Comparison of ENCODE assay signal across 9 cellular contexts in the genomic region with DNA sequence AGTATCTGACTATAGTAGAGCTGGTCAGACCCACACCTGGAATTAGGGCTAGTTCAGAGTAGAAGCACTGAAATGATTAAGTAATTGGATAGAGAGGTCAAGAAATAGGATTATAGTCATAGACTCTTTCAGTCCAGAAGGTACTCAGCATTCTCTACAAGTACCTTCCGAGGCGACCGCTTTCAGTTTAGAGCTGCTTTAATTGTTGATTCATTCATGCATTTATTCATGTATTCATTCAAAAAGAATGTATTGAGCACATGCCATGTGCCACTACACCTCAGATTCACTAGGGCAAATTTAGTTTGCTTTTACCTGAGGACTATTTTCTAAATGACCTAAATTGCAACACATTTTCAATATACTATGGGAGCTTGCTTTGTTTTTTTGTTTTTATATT. TPM values are rescaled to one million over a fixed set of nuclear protein-coding genes. Genes with fewer than 3 reads are reported as not detected.
DNase-seq lines count a peak whose midpoint lies in the region; ATAC-seq and TF ChIP-seq lines count a peak whose summit lies in the region.
"Had no signal": no experiment of that assay in that cellular context is flagged by ENCODE, and none has a peak within 500 bp of the region (broad histone marks: within the 10 kb centered on the region; RNA-seq: fewer than 3 reads in every experiment).

No MANE protein-coding gene starts in this region.

- H3K4me3 ChIP-seq in SK-N-SH (ENCODE audit: low read depth in 2 of 2, low read length in 1 of 2) = peak overlapping the region; percentile 4 to 17; a peak in 2 of 4 replicates
- H3K4me3 ChIP-seq in osteoblast (ENCODE audit: insufficient read depth, low read length) = no peak overlapping the region
- H3K4me3 ChIP-seq in tibial nerve = no peak overlapping the region

- POLR2A ChIA-PET in SK-N-SH (lab: Yijun Ruan, JAX) = no interaction called here

- H3K9me2 ChIP-seq in SK-N-SH = no peaks in the 10 kb centered on the region

- no peak for TF ChIP-seq CTCF in SK-N-SH (IDR thresholded peaks at IDR 0.05)
- TF ChIP-seq CTCF in osteoblast (IDR thresholded peaks at IDR 0.05; ENCODE audit: extremely low read depth, low read depth, low read length) = no peak
- no peak for TF ChIP-seq CTCF in tibial nerve (IDR thresholded peaks at IDR 0.05)

- ATAC-seq in GM18511 (IDR thresholded peaks at IDR 0.05; ENCODE audit: unreplicated experiment) = peak; percentile 19
- peak; percentile 5 for ATAC-seq in HG02885 (IDR thresholded peaks at IDR 0.05; ENCODE audit: poor library complexity, unreplicated experiment)
- ATAC-seq in GM18861 (IDR thresholded peaks at IDR 0.05; ENCODE audit: unreplicated experiment) = no peak

- TF ChIP-seq RAD21 in SK-N-SH (IDR thresholded peaks at IDR 0.05; ENCODE audit: low read length) = no peak

- peaks cover 4 to 12% of the 10 kb centered on the region in 2 experiments for H3K36me3 ChIP-seq in SK-N-SH (replicated peaks in 1 of 2; ENCODE audit: control insufficient read depth in 1 of 2, insufficient read depth in 2 of 2, low read length in 1 of 2)
- H3K36me3 ChIP-seq in osteoblast (ENCODE audit: insufficient read depth, low read length) = peaks cover 40% of the 10 kb centered on the region
- H3K36me3 ChIP-seq in tibial nerve = no peaks in the 10 kb centered on the region

- H4K20me1 ChIP-seq in SK-N-SH (ENCODE audit: insufficient read depth) (0 out of 2 replicates have a peak, but pooled peaks cover 12% of the 10 kb centered on the region), osteoblast (ENCODE audit: insufficient read depth, low read length) (peaks cover 34% of the 10 kb centered on the region)

- H3K27ac ChIP-seq in SK-N-SH (ENCODE audit: low read depth in 2 of 2, low read length in 1 of 2) (peak overlapping the region; percentile 64 to 99; a peak in 3 of 4 replicates), osteoblast (ENCODE audit: low read depth, low read length) (peak overlapping the region; percentile 91), tibial nerve (no peak overlapping the region)

- H3F3A ChIP-seq in SK-N-SH (replicated peaks; ENCODE audit: insufficient read depth) = peaks cover 73% of the 10 kb centered on the region

- no peaks in the 10 kb centered on the region for H3K27me3 ChIP-seq in SK-N-SH (ENCODE audit: insufficient read depth)
- H3K27me3 ChIP-seq in osteoblast (ENCODE audit: insufficient read depth, low read length) = no peaks in the 10 kb centered on the region
- H3K27me3 ChIP-seq in tibial nerve = no peaks in the 10 kb centered on the region

- TF ChIP-seq EP300 in SK-N-SH (IDR thresholded peaks at IDR 0.05; ENCODE audit: borderline replicate concordance in 1 of 2, low read depth in 1 of 2, low read length in 1 of 2) (no peak), tibial nerve (IDR thresholded peaks at IDR 0.05) (no peak)

- H3K9ac ChIP-seq in SK-N-SH = peak overlapping the region; percentile 38; the same call in 1 of the 2 replicates

- H3K4me2 ChIP-seq in SK-N-SH (peak overlapping the region; percentile 41), osteoblast (ENCODE audit: insufficient read depth, low read length) (peak overlapping the region; percentile 52)

- peaks cover 3 to 77% of the 10 kb centered on the region in 2 experiments for H3K4me1 ChIP-seq in SK-N-SH (ENCODE audit: control insufficient read depth in 1 of 2, insufficient read depth in 2 of 2, low read depth in 1 of 2, low read length in 1 of 2)
- peaks cover 87% of the 10 kb centered on the region for H3K4me1 ChIP-seq in osteoblast (ENCODE audit: insufficient read depth, low read length)
- peaks cover 0 to 39% (median 3%) of the 10 kb centered on the region in 4 donors for H3K4me1 ChIP-seq in tibial nerve

- DNase-seq in SK-N-SH (no peak), osteoblast (ENCODE audit: insufficient read length, low spot score, missing footprints) (no peak), NCI-H146 (lab: John Stamatoyannopoulos, UW) (no peak), tibial nerve (ENCODE audit: low spot score in 2 of 2) (no peak), amniotic stem cell (lab: John Stamatoyannopoulos, UW) (no peak)
- DNase-seq: cortex of kidney had no signal

- 14% methylated on average over 3 of the region's 3 CpGs for WGBS in SK-N-SH (ENCODE audit: low lambda C conversion rate)
- 88% methylated on average over 3 of the region's 3 CpGs for WGBS in tibial nerve, 2 donors

- H2AFZ ChIP-seq in SK-N-SH (ENCODE audit: low read depth) (no peak overlapping the region), osteoblast (ENCODE audit: low read length) (no peak overlapping the region)

- no peak for TF ChIP-seq POLR2A in tibial nerve (IDR thresholded peaks at IDR 0.05)

- no peaks in the 10 kb centered on the region for H3K9me3 ChIP-seq in SK-N-SH
- no peaks in the 10 kb centered on the region for H3K9me3 ChIP-seq in osteoblast (ENCODE audit: low read depth, low read length)
- H3K9me3 ChIP-seq in tibial nerve = no peaks in the 10 kb centered on the region

- H3K79me2 ChIP-seq in SK-N-SH (ENCODE audit: insufficient read depth) (peaks cover 97% of the 10 kb centered on the region), osteoblast (ENCODE audit: insufficient read depth, low read length) (peaks cover 98% of the 10 kb centered on the region)

- CTCF ChIA-PET in SK-N-SH (lab: Yijun Ruan, JAX) = interaction anchor here (1.3 kb wide), 1 partner anchor 260 kb away, joined by 3 read pairs; no protein-coding TSS in a partner anchor

TF ChIP-seq in SK-N-SH, 30 proteins besides CTCF, POLR2A, EP300 and RAD21:
- TF ChIP-seq NRF1 (IDR thresholded peaks at IDR 0.05; ENCODE audit: low read depth, low read length) (no peak), EZH2phosphoT487 (IDR thresholded peaks at IDR 0.05; ENCODE audit: borderline replicate concordance, low read depth) (no peak), CHD2 (IDR thresholded peaks at IDR 0.05; ENCODE audit: low read length, partially characterized antibody) (no peak), TEAD4 (IDR thresholded peaks at IDR 0.05; ENCODE audit: borderline replicate concordance, insufficient read depth) (no peak), TAF1 (IDR thresholded peaks at IDR 0.05; ENCODE audit: borderline replicate concordance, low read depth, low read length) (no peak), RXRA (IDR thresholded peaks at IDR 0.05; ENCODE audit: borderline replicate concordance, low read depth) (peak; percentile 35; the same call in 1 of the 2 replicates), MEF2A (IDR thresholded peaks at IDR 0.05; ENCODE audit: borderline replicate concordance, low read depth) (no peak), SMC3 (IDR thresholded peaks at IDR 0.05; ENCODE audit: low read depth, low read length) (no peak), POLR2AphosphoS5 (IDR thresholded peaks at IDR 0.05; ENCODE audit: low read depth, low read length) (no peak), PBX3 (IDR thresholded peaks at IDR 0.05) (peak; percentile 22; the same call in 1 of the 2 replicates), SIN3A (IDR thresholded peaks at IDR 0.05; ENCODE audit: borderline replicate concordance, low read depth, low read length) (no peak), NFIC (IDR thresholded peaks at IDR 0.05; ENCODE audit: borderline replicate concordance) (peak; percentile 9; the same call in 1 of the 2 replicates), MXI1 (IDR thresholded peaks at IDR 0.05; ENCODE audit: low read depth, low read length) (no peak), JUND (IDR thresholded peaks at IDR 0.05) (peak; percentile 26; the same call in 1 of the 2 replicates), FOSL2 (IDR thresholded peaks at IDR 0.05; ENCODE audit: borderline replicate concordance, low read depth) (peak; percentile 76; the same call in 1 of the 2 replicates), TCF12 (IDR thresholded peaks at IDR 0.05) (peak; percentile 11; the same call in 1 of the 2 replicates)
- TF ChIP-seq, protein P1, sequence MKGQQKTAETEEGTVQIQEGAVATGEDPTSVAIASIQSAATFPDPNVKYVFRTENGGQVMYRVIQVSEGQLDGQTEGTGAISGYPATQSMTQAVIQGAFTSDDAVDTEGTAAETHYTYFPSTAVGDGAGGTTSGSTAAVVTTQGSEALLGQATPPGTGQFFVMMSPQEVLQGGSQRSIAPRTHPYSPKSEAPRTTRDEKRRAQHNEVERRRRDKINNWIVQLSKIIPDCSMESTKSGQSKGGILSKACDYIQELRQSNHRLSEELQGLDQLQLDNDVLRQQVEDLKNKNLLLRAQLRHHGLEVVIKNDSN (IDR thresholded peaks at IDR 0.05; ENCODE audit: borderline replicate concordance, low read depth) = no peak
- TF ChIP-seq, protein P2, sequence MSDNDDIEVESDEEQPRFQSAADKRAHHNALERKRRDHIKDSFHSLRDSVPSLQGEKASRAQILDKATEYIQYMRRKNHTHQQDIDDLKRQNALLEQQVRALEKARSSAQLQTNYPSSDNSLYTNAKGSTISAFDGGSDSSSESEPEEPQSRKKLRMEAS (IDR thresholded peaks at IDR 0.05; ENCODE audit: low read depth) = 0 out of 2 replicates have a peak, but pooled peaks have one; percentile 30

RNA-seq across cellular contexts. Expression of gene CRIM1, which starts 48.7 kb away (rescaled TPM):
- polyA plus RNA-seq in SK-N-SH (2012; rRNA removed) = 228 and 244 TPM in 2 replicates
- polyA plus RNA-seq in SK-N-SH (2012; cell fraction: cytosol; rRNA removed) = 191 and 233 TPM in 2 replicates
- polyA plus RNA-seq in SK-N-SH (2012; cell fraction: nucleus; rRNA removed) = 201 and 239 TPM in 2 replicates
- total RNA-seq in osteoblast (321 and 362 TPM in 2 replicates), tibial nerve (100 to 1,000 TPM; 179 to 229 (median 188) TPM)

Comparison
In these comparisons a context has a peak if more than half of its experiments do, and no peak if none do; other contexts are left out.
1. H3K27ac ChIP-seq: peak in SK-N-SH (2 of 2) and osteoblast (single experiment); none in tibial nerve (0 of 4).
2. H3K4me3 ChIP-seq: peak in SK-N-SH (2 of 2); none in osteoblast (single experiment) and tibial nerve (0 of 4).